In the genomic region with DNA sequence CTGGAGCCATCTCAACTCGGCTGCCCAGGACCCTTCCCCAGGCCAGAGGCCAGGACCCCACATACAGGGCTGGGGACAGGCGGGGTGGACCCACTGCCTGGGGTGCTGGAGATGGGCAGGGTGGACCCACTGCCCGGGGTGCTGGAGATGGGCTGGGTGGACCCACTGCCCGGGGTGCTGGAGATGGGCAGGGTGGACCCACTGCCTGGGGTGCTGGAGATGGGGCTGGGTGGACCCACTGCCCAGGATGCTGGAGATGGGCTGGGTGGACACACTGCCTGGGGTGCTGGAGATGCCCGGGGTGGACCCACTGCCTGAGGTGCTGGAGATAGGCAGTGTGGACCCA, we compare ENCODE assay signal across 28 cellular contexts. TPM values are rescaled to one million over a fixed set of nuclear protein-coding genes. Genes with fewer than 3 reads are reported as not detected.
"Had no signal": no experiment of that assay in that cellular context is flagged by ENCODE, and none has a peak within 500 bp of the region (broad histone marks: within the 10 kb centered on the region; RNA-seq: fewer than 3 reads in every experiment).

No MANE protein-coding gene starts in this region.

- ATAC-seq: heart left ventricle; naive thymus-derived CD4-positive, alpha-beta T cell; right cardiac atrium had no signal

- FAIRE-seq: endothelial cell of umbilical vein, islet of Langerhans, small intestine had no signal

- H3K27me3 ChIP-seq: heart left ventricle, neutrophil, stomach, transverse colon, uterus had no signal

- H3K9me3 ChIP-seq: left ventricle myocardium inferior, neutrophil, uterus had no signal

- H3K4me1 ChIP-seq: heart left ventricle, left ventricle myocardium inferior, stomach, uterus had no signal

- H3K4me3 ChIP-seq: coronary artery, heart left ventricle, left ventricle myocardium inferior, stomach, thoracic aorta, transverse colon, uterus had no signal

- H3K27ac ChIP-seq: coronary artery, heart left ventricle, left ventricle myocardium inferior, neutrophil, stomach, thoracic aorta, transverse colon, uterus had no signal

- DNase-seq: effector CD4-positive, alpha-beta T cell; endodermal cell; foreskin melanocyte; hippocampal formation; mesendoderm; naive thymus-derived CD4-positive, alpha-beta T cell; nephron progenitor cell; small intestine; stimulated activated CD4-positive, alpha-beta T cell treated with anti-CD3 and anti-CD28 coated beads, Interleukin-12 subunit alpha, Interleukin-12 subunit beta, amount 100 ng/mL, for 4 hours; stimulated activated naive CD4-positive, alpha-beta T cell; stomach; substantia nigra; transverse colon; uterus had no signal

- H3K36me3 ChIP-seq: neutrophil, uterus had no signal

RNA-seq across cellular contexts. Expression of gene FOXL3, which starts 32.4 kb away (rescaled TPM):
- total RNA-seq: cerebellum; dermis microvascular lymphatic vessel endothelial cell; endodermal cell; endothelial cell of umbilical vein; glomerular endothelial cell; heart left ventricle; left ventricle myocardium inferior; lung microvascular endothelial cell; naive thymus-derived CD4-positive, alpha-beta T cell; osteocyte; right cardiac atrium; stomach; thoracic aorta; transverse colon; uterus had no signal
- polyA plus RNA-seq: endothelial cell of umbilical vein; esophagus; heart left ventricle; naive thymus-derived CD4-positive, alpha-beta T cell; right cardiac atrium; small intestine; stomach had no signal
